ENCODE assay signal across 28 cellular contexts in the genomic region with DNA sequence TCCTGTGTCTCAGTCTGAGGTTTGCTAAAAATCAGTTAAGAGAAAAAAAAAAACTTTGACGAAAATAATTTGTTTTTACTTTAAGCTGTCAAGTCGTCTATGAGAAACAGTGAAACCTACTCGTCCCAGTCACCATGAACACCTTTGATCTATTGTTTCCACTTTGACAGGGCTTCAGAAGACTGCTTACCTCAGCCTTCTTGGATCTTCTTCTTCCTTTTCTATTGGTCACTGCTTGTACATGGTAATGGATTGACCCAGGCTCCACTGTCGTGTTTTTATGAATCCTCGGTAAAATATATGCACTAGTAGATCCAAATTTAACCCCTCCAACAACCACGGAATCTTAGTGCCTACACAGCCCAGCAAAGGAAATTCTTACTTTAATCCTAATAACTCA. TPM values are rescaled to one million over a fixed set of nuclear protein-coding genes. Genes with fewer than 3 reads are reported as not detected.
"Had no signal": no experiment of that assay in that cellular context is flagged by ENCODE, and none has a peak within 500 bp of the region (broad histone marks: within the 10 kb centered on the region; RNA-seq: fewer than 3 reads in every experiment).

A gene with protein sequence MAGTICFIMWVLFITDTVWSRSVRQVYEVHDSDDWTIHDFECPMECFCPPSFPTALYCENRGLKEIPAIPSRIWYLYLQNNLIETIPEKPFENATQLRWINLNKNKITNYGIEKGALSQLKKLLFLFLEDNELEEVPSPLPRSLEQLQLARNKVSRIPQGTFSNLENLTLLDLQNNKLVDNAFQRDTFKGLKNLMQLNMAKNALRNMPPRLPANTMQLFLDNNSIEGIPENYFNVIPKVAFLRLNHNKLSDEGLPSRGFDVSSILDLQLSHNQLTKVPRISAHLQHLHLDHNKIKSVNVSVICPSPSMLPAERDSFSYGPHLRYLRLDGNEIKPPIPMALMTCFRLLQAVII (minus strand): TSS at position 254 of the 400 bp plus-strand sequence. CDS start 1,743 bp downstream, outside the sequence.

- H3K27me3 ChIP-seq: body of pancreas, esophagus squamous epithelium had no signal

- DNase-seq: activated CD4-positive, alpha-beta memory T cell treated with anti-CD3 and anti-CD28 coated beads, Interleukin-2, amount 10 ng/mL, durations not matched to agents 7 days and 5 days; activated CD4-positive, alpha-beta T cell treated with anti-CD3 and anti-CD28 coated beads for 36 hours; activated CD4-positive, alpha-beta T cell treated with anti-CD3 and anti-CD28 coated beads, Interleukin-2, amount 10 ng/mL, durations not matched to agents 24 days and 14 days; activated CD4-positive, CD25-positive, alpha-beta regulatory T cell; activated CD4-positive, CD25-positive, alpha-beta regulatory T cell treated with anti-CD3 and anti-CD28 coated beads, Interleukin-2, amount 50 U/mL, for 72 hours; activated CD8-positive, alpha-beta memory T cell treated with anti-CD3 and anti-CD28 coated beads, Interleukin-2, amount 50 U/mL, for 48 hours; activated gamma-delta T cell; activated naive CD4-positive, alpha-beta T cell treated with anti-CD3 and anti-CD28 coated beads, Interleukin-2, amount 50 U/mL, for 16 hours; activated naive CD4-positive, alpha-beta T cell treated with Interleukin-2 at 50 U/mL for 16 hours; activated T-cell treated with anti-CD3 and anti-CD28 coated beads for 4 hours; activated T-cell treated with anti-CD3 and anti-CD28 coated beads, Interleukin-2, amount 50 U/mL, for 24 hours; activated T-cell treated with anti-CD3 and anti-CD28 coated beads, Interleukin-2, amount 50 U/mL, for 72 hours; amniotic stem cell; anterior cingulate cortex; body of pancreas; caudate nucleus; cortex of kidney; effector CD8-positive, alpha-beta T cell; esophagus squamous epithelium; foreskin fibroblast; head of caudate nucleus; T-helper 2 cell had no signal

- ATAC-seq: activated CD4-positive, alpha-beta T cell treated with anti-CD3 and anti-CD28 coated beads for 36 hours; activated T-cell treated with anti-CD3 and anti-CD28 coated beads, Interleukin-2, amount 50 U/mL, for 72 hours; body of pancreas had no signal

- H3K4me3 ChIP-seq: body of pancreas, esophagus squamous epithelium had no signal

- H3K27ac ChIP-seq: body of pancreas, epithelial cell of prostate, esophagus squamous epithelium had no signal

- H3K9me3 ChIP-seq: body of pancreas, esophagus squamous epithelium had no signal

- H3K4me1 ChIP-seq: body of pancreas, esophagus squamous epithelium had no signal

- H3K36me3 ChIP-seq: esophagus squamous epithelium had no signal

RNA-seq across cellular contexts. Expression of the gene that starts here (rescaled TPM):
- total RNA-seq: activated CD4-positive, alpha-beta memory T cell treated with anti-CD3 and anti-CD28 coated beads, Interleukin-2, amount 10 ng/mL, durations not matched to agents 7 days and 5 days; activated CD4-positive, alpha-beta T cell treated with anti-CD3 and anti-CD28 coated beads for 36 hours; activated CD4-positive, alpha-beta T cell treated with anti-CD3 and anti-CD28 coated beads, Interleukin-2, amount 10 ng/mL, durations not matched to agents 24 days and 14 days; activated T-cell treated with anti-CD3 and anti-CD28 coated beads, Interleukin-2, amount 50 U/mL, for 72 hours; body of pancreas; chondrocyte; dermis microvascular lymphatic vessel endothelial cell; endothelial cell of umbilical vein; esophagus squamous epithelium; T-helper 1 cell treated with Interleukin-12 subunit alpha and Interleukin-12 subunit beta and Interleukin-4 antibody, amounts not matched to agents 30 ng/mL and 1 ng/mL, for 36 hours had no signal
- polyA plus RNA-seq: endothelial cell of umbilical vein, esophagus had no signal
